In genomic region chr7:131372554-131372953, GRCh38 we compare ENCODE assay signal across 20 cellular contexts.
"Had no signal": no experiment of that assay in that cellular context is flagged by ENCODE, and none has a peak within 500 bp of the region (broad histone marks: within the 10 kb centered on the region; RNA-seq: fewer than 3 reads in every experiment).

No MANE protein-coding gene starts in this region.

- ATAC-seq: gastroesophageal sphincter, left colon, left ventricle myocardium superior, psoas muscle had no signal

- H3K27me3 ChIP-seq: esophagus squamous epithelium, gastroesophageal sphincter, sigmoid colon, stomach, transverse colon had no signal

- H3K9me3 ChIP-seq: esophagus squamous epithelium, gastroesophageal sphincter, psoas muscle, sigmoid colon, stomach, thoracic aorta, transverse colon had no signal

- H3K4me3 ChIP-seq: esophagus squamous epithelium, gastroesophageal sphincter, lung, psoas muscle, sigmoid colon, skin epidermis, stomach, thoracic aorta, transverse colon had no signal

- H3K36me3 ChIP-seq: esophagus squamous epithelium, gastroesophageal sphincter, sigmoid colon, thoracic aorta, transverse colon had no signal

- H3K27ac ChIP-seq: epithelial cell of prostate, esophagus squamous epithelium, gastroesophageal sphincter, psoas muscle, sigmoid colon, skin epidermis, stomach, thoracic aorta, transverse colon had no signal

- DNase-seq: effector memory CD4-positive, alpha-beta T cell; esophagus squamous epithelium; foreskin fibroblast; left colon; left ventricle myocardium superior; mesenchymal stem cell; midbrain; psoas muscle; retina; sigmoid colon; stimulated activated CD4-positive, alpha-beta T cell treated with anti-CD3 and anti-CD28 coated beads, Interleukin-12 subunit alpha, Interleukin-12 subunit beta, amount 100 ng/mL, for 4 hours; stimulated activated naive CD4-positive, alpha-beta T cell; stomach; substantia nigra; transverse colon had no signal
